In the genomic region with DNA sequence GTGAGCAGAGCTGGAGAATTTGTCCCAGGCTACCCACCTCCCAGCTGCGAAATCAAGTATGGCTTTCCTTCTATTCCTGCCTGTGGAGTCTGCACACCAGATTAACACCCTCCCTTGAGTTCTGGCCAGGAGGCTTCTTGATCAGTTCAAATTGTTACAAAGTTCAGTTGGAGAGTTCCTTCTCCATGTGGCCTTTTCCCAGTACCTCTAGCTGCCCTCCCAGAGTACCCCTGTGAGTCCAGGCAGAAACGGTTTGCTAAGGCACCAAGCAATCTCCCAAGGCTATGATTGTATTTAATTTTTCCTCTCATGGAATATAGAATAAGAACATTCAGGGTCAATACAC, we compare ENCODE assay signal across 22 cellular contexts. TPM values are rescaled to one million over a fixed set of nuclear protein-coding genes. Genes with fewer than 3 reads are reported as not detected.
DNase-seq lines count a peak whose midpoint lies in the region; ATAC-seq and TF ChIP-seq lines count a peak whose summit lies in the region.
"Had no signal": no experiment of that assay in that cellular context is flagged by ENCODE, and none has a peak within 500 bp of the region (broad histone marks: within the 10 kb centered on the region; RNA-seq: fewer than 3 reads in every experiment).

No MANE protein-coding gene starts in this region.

- H2AK5ac ChIP-seq in neuronal stem cell (ENCODE audit: low read depth, low read length), result no peak overlapping the region

- no peaks in the 10 kb centered on the region for H3K27me3 Mint-ChIP-seq in Calu3 (ENCODE audit: unreplicated experiment)

- H3K9me3 ChIP-seq in NT2/D1 (ENCODE audit: insufficient read depth, low read length), result no peaks in the 10 kb centered on the region
- H3K9me3 ChIP-seq in body of pancreas, result no peaks in the 10 kb centered on the region
- H3K9me3 ChIP-seq in neuronal stem cell (replicated peaks in 1 of 2; ENCODE audit: control insufficient read depth in 2 of 2, insufficient read depth in 1 of 2, low read depth in 1 of 2, low read length in 2 of 2), result no peaks in the 10 kb centered on the region

- H3K79me1 ChIP-seq in neuronal stem cell (ENCODE audit: low read depth, low read length), result no peaks in the 10 kb centered on the region

- H3K14ac ChIP-seq in neuronal stem cell (ENCODE audit: low read length), result no peak overlapping the region

- H2BK12ac ChIP-seq in neuronal stem cell (ENCODE audit: low read length), result no peak overlapping the region

- TF ChIP-seq POLR2A in body of pancreas (IDR thresholded peaks at IDR 0.05), result no peak

- BruUV-seq in Calu3 (replicated peaks; lab: Mats Ljungman, UMichigan), result no TSS peak

- no peak overlapping the region for H3K4ac ChIP-seq in neuronal stem cell (ENCODE audit: low read length)

- no peak overlapping the region for H3K4me3 Mint-ChIP-seq in Calu3 (ENCODE audit: low read depth, unreplicated experiment)
- H3K4me3 Mint-ChIP-seq: B cell; CD4-positive, CD25-positive, alpha-beta regulatory T cell; IgD-negative memory B cell had no signal

- no peak overlapping the region for H3K4me2 ChIP-seq in neuronal stem cell (ENCODE audit: insufficient read depth, low read length, poor library complexity, severe bottlenecking)

- no peak overlapping the region for H2BK120ac ChIP-seq in neuronal stem cell (ENCODE audit: low read depth, low read length)

- no peaks in the 10 kb centered on the region for H3K4me1 ChIP-seq in NT2/D1 (ENCODE audit: insufficient read depth, insufficient read length)
- peaks cover 9% of the 10 kb centered on the region for H3K4me1 ChIP-seq in body of pancreas
- peaks cover 0 to 6% of the 10 kb centered on the region in 2 donors for H3K4me1 ChIP-seq in neuronal stem cell (ENCODE audit: control insufficient read depth in 2 of 2, insufficient read depth in 1 of 2, low read depth in 1 of 2, low read length in 2 of 2)

- peak overlapping the region; percentile 67 for H2BK15ac ChIP-seq in neuronal stem cell (ENCODE audit: low read length)

- peaks cover 21% of the 10 kb centered on the region for H3K4me1 Mint-ChIP-seq in Calu3 (ENCODE audit: low read depth, unreplicated experiment)

- DNase-seq in Calu3, result no peak
- DNase-seq in NT2/D1 (ENCODE audit: low read depth, low spot score), result peak; percentile 9
- peak in 3 of 4 donors; percentile 20 to 62 (median 48) for DNase-seq in body of pancreas
- no peak for DNase-seq in neuronal stem cell (ENCODE audit: low spot score)
- DNase-seq in COR-L47 (lab: John Stamatoyannopoulos, UW), result no peak
- no peak for DNase-seq in Ammon's horn (ENCODE audit: low spot score)
- no peak for DNase-seq in GM10266 (ENCODE audit: extremely low spot score)
- DNase-seq: CD4-positive, CD25-positive, alpha-beta regulatory T cell; DMS 273 treated with DMSO at 0.1 percent for 48 hours; DMS79 treated with DMSO at 0.1 percent for 48 hours; GM23248; Karpas-422; NCI-H1694; NCI-H446 treated with DMSO at 0.1 percent for 48 hours; NCI-H526 treated with DMSO at 0.1 percent for 48 hours; T-helper 1 cell had no signal

- WGBS in body of pancreas, 2 donors, result 16 to 28% methylated on average over 2 of the region's 2 CpGs
- WGBS in neuronal stem cell (ENCODE audit: extremely low coverage in 2 of 2, insufficient read length in 2 of 2, insufficient replicate concordance in 1 of 2), 2 donors, result no CpG with 5 or more reads among the region's 2 CpGs

- intact Hi-C loops in Calu3 (cut with micrococcal nuclease; ENCODE audit: unreplicated experiment), result no loop called here
- intact Hi-C loops in body of pancreas (cut with DNase I), result no loop called here

- H3K4me3 ChIP-seq in NT2/D1 (ENCODE audit: insufficient read length, low read depth) (no peak overlapping the region), body of pancreas (no peak overlapping the region), neuronal stem cell (ENCODE audit: low read length in 2 of 2) (no peak overlapping the region)
- H3K4me3 ChIP-seq: GM12878, GM23248 had no signal

- no peak overlapping the region for H3K23ac ChIP-seq in neuronal stem cell (ENCODE audit: low read depth, low read length, poor library complexity)

- H2AFZ ChIP-seq in neuronal stem cell (ENCODE audit: low read length), result no peak overlapping the region
- H2AFZ ChIP-seq: GM23248 had no signal

- H3K9me3 Mint-ChIP-seq in Calu3 (ENCODE audit: low read depth, unreplicated experiment), result peaks cover 6% of the 10 kb centered on the region
- H3K9me3 Mint-ChIP-seq: CD4-positive, CD25-positive, alpha-beta regulatory T cell; IgD-negative memory B cell had no signal

- H3K27me3 ChIP-seq in NT2/D1 (ENCODE audit: insufficient read depth, insufficient read length) (no peaks in the 10 kb centered on the region), body of pancreas (no peaks in the 10 kb centered on the region), neuronal stem cell (ENCODE audit: control insufficient read depth in 3 of 3, insufficient read depth in 3 of 3, low read depth in 1 of 3, low read length in 3 of 3) (no peaks in the 10 kb centered on the region)

- H3K27ac Mint-ChIP-seq in Calu3 (ENCODE audit: unreplicated experiment), result peak overlapping the region; percentile 57
- H3K27ac Mint-ChIP-seq: B cell; CD4-positive, CD25-positive, alpha-beta regulatory T cell; IgD-negative memory B cell had no signal

- H3K36me3 Mint-ChIP-seq in Calu3 (ENCODE audit: insufficient read depth, unreplicated experiment), result no peaks in the 10 kb centered on the region
- H3K36me3 Mint-ChIP-seq: CD4-positive, CD25-positive, alpha-beta regulatory T cell; IgD-negative memory B cell had no signal

- H3K36me3 ChIP-seq in NT2/D1 (ENCODE audit: insufficient read depth, insufficient read length, low read length), result no peaks in the 10 kb centered on the region
- no peaks in the 10 kb centered on the region for H3K36me3 ChIP-seq in body of pancreas (replicated peaks in 1 of 2; ENCODE audit: insufficient read depth in 1 of 2, low read depth in 2 of 2)
- no peaks in the 10 kb centered on the region for H3K36me3 ChIP-seq in neuronal stem cell (replicated peaks in 1 of 2; ENCODE audit: control insufficient read depth in 2 of 2, insufficient read depth in 2 of 2, low read length in 2 of 2)

- no peak overlapping the region for H4K8ac ChIP-seq in neuronal stem cell (ENCODE audit: low read depth, low read length)

- H2BK5ac ChIP-seq in neuronal stem cell (ENCODE audit: low read length), result no peak overlapping the region

- H4K91ac ChIP-seq in neuronal stem cell (ENCODE audit: low read depth, low read length, poor library complexity), result no peak overlapping the region

- CTCF ChIA-PET in Calu3 (lab: Charles Lee), result no interaction called here

- TF ChIP-seq CTCF in Calu3 (IDR thresholded peaks at IDR 0.05; ENCODE audit: unreplicated experiment), result no peak
- no peak for TF ChIP-seq CTCF in body of pancreas (IDR thresholded peaks at IDR 0.05)
- no peak for TF ChIP-seq CTCF in GM10266 (IDR thresholded peaks at IDR 0.05; ENCODE audit: control insufficient read depth, insufficient read depth, low read depth, missing control alignments)

- peak overlapping the region; percentile 90 for H3K18ac ChIP-seq in neuronal stem cell (ENCODE audit: low read length)

- H3K27ac ChIP-seq in body of pancreas (peak overlapping the region in 3 of 4 donors; percentile 48 to 53 (median 51)), neuronal stem cell (replicated peaks; ENCODE audit: low read length) (peak overlapping the region; percentile 50)
- H3K27ac ChIP-seq: GM23248 had no signal

- ATAC-seq in body of pancreas (peak; percentile 47), HG02588 (IDR thresholded peaks at IDR 0.05; ENCODE audit: unreplicated experiment) (no peak)
- ATAC-seq: GM12878, HCT116, SK-N-SH treated with all-trans-retinoic acid at 6 μM for 48 hours had no signal

- H3K9ac ChIP-seq in NT2/D1 (ENCODE audit: insufficient read length, low read depth) (no peak overlapping the region), neuronal stem cell (ENCODE audit: low read depth, low read length, poor library complexity) (no peak overlapping the region)
- H3K9ac ChIP-seq: GM23248 had no signal

RNA-seq across cellular contexts. Expression of a gene that starts 49.7 kb away (rescaled TPM):
- total RNA-seq in Calu3 (2022) (112 and 120 TPM in 2 replicates), body of pancreas (10 to 100 TPM; 12.5 to 38.4 TPM)
- 63.9 TPM for polyA plus RNA-seq in neuronal stem cell (2013, experiment 1 of 2)
- polyA plus RNA-seq in neuronal stem cell (2013, experiment 2 of 2), result 74.0 TPM

Comparison
In these comparisons a context has a peak if more than half of its experiments do, and no peak if none do; other contexts are left out.
1. DNase-seq: peak in NT2/D1 (single experiment) and body of pancreas (3 of 4); none in Calu3 (single experiment), neuronal stem cell (single experiment), COR-L47 (single experiment), Ammon's horn (single experiment) and GM10266 (single experiment).